In the genomic region with DNA sequence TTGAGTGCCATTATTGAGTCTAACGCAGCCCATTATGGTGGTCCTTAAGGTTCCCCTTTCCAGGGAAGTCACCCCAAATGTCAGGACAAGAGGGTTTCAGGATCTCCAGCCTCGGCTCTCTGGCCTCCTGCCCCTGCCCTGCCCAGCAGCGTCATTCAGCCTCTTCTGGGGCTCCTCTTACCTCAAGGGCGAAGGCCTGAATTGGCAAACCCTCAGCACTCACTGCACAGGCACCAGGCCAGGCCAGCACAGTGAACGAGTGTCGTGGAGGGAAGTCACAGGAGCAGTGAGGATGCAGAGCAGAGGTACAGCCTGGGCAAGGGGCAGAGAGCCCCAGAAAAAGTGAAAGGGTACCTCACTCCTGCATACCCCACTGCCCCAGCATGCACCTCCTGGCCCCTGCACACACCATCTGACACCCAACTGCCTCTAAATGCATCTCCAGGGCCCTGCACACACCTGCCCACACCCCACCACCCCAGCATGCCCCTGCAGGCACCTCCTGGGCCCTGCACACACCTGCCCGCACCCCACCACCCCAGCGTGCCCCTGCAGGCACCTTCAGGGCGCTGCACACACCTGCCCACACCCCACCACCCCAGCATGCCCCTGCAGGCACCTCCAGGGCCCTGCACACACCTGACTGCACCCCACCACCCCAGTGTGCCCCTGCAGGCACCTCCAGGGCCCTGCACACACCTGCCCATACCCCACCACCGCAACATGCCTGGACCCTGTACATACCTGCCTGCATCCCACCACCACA, we compare ENCODE assay signal across 12 cellular contexts.
"Had no signal": no experiment of that assay in that cellular context is flagged by ENCODE, and none has a peak within 500 bp of the region (broad histone marks: within the 10 kb centered on the region; RNA-seq: fewer than 3 reads in every experiment).

No MANE protein-coding gene starts in this region.

- H3K4me3 Mint-ChIP-seq: activated naive CD4-positive, alpha-beta T cell treated with anti-CD3 and anti-CD28 coated beads for 36 hours; activated naive CD8-positive, alpha-beta T cell treated with anti-CD3 and anti-CD28 coated beads, Interleukin-2, amount 50 U/mL, for 24 hours; activated T-helper 17 cell treated with anti-CD3 and anti-CD28 coated beads, Interleukin-2, amount 50 U/mL, for 72 hours; endodermal cell; neural crest cell; stimulated activated naive CD8-positive, alpha-beta T cell treated with anti-CD3 and anti-CD28 coated beads, Interleukin-15, Interleukin-2, amounts not matched to agents 100 ng/mL and 50 ng/mL, for 24 hours had no signal

- H3K4me3 ChIP-seq: ascending aorta, breast epithelium, pancreas, SK-N-MC had no signal

- H3K27ac ChIP-seq: ascending aorta, breast epithelium, pancreas, SK-N-MC had no signal

- H3K27me3 ChIP-seq: ascending aorta, breast epithelium, pancreas had no signal

- ATAC-seq: activated CD4-positive, CD25-positive, alpha-beta regulatory T cell treated with anti-CD3 and anti-CD28 coated beads, Interleukin-2, amount 50 U/mL, for 24 hours; activated naive CD8-positive, alpha-beta T cell treated with anti-CD3 and anti-CD28 coated beads, Interleukin-2, amount 50 U/mL, for 24 hours; activated T-helper 17 cell treated with anti-CD3 and anti-CD28 coated beads, Interleukin-2, amount 50 U/mL, for 72 hours; pancreas had no signal

- H3K27me3 Mint-ChIP-seq: activated naive CD8-positive, alpha-beta T cell treated with anti-CD3 and anti-CD28 coated beads, Interleukin-2, amount 50 U/mL, for 24 hours; activated T-helper 17 cell treated with anti-CD3 and anti-CD28 coated beads, Interleukin-2, amount 50 U/mL, for 72 hours; stimulated activated naive CD8-positive, alpha-beta T cell treated with anti-CD3 and anti-CD28 coated beads, Interleukin-15, Interleukin-2, amounts not matched to agents 100 ng/mL and 50 ng/mL, for 24 hours had no signal

- H3K27ac Mint-ChIP-seq: activated naive CD4-positive, alpha-beta T cell treated with anti-CD3 and anti-CD28 coated beads for 36 hours; activated naive CD8-positive, alpha-beta T cell treated with anti-CD3 and anti-CD28 coated beads, Interleukin-2, amount 50 U/mL, for 24 hours; activated T-helper 17 cell treated with anti-CD3 and anti-CD28 coated beads, Interleukin-2, amount 50 U/mL, for 72 hours; endodermal cell; stimulated activated naive CD8-positive, alpha-beta T cell treated with anti-CD3 and anti-CD28 coated beads, Interleukin-15, Interleukin-2, amounts not matched to agents 100 ng/mL and 50 ng/mL, for 24 hours had no signal

- H3K4me1 Mint-ChIP-seq: endodermal cell had no signal

- H3K4me1 ChIP-seq: ascending aorta, breast epithelium, pancreas had no signal

- H3K9me3 Mint-ChIP-seq: activated naive CD4-positive, alpha-beta T cell treated with anti-CD3 and anti-CD28 coated beads for 36 hours; activated naive CD8-positive, alpha-beta T cell treated with anti-CD3 and anti-CD28 coated beads, Interleukin-2, amount 50 U/mL, for 24 hours; activated T-helper 17 cell treated with anti-CD3 and anti-CD28 coated beads, Interleukin-2, amount 50 U/mL, for 72 hours; endodermal cell; neural crest cell; stimulated activated naive CD8-positive, alpha-beta T cell treated with anti-CD3 and anti-CD28 coated beads, Interleukin-15, Interleukin-2, amounts not matched to agents 100 ng/mL and 50 ng/mL, for 24 hours had no signal

- H3K36me3 ChIP-seq: ascending aorta, breast epithelium, pancreas had no signal

- DNase-seq: activated naive CD4-positive, alpha-beta T cell treated with anti-CD3 and anti-CD28 coated beads for 36 hours; activated naive CD8-positive, alpha-beta T cell treated with anti-CD3 and anti-CD28 coated beads, Interleukin-2, amount 50 U/mL, for 24 hours; endodermal cell; kidney; pancreas had no signal

- H3K9me3 ChIP-seq: ascending aorta, breast epithelium, pancreas had no signal
